13 cellular contexts compared by ENCODE assay signal in the genomic region with DNA sequence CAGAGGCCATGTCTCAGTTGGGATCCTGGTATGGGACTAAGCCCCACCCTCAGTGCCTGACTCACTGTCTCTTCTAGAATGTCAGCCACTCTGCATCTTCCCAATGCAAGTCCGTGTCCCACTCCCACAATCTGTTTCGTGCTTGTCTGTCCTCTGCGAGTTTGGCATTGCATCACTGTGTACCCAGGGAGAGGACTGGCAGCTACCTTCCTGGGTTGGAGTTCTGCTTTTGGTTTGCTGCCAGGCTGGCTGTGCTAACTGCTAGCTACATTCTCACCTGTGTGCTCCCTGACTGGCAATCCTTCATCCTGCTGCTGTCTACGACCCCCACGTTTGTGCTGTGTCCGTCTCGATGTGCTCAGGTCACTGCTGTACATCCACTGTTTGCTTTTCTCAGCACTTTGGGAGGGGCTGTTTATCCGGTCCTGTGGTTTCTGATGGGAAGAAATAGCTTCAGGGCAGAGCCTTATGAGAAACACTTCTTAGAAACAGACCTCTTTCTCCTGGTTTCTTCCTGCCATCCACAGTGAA. TPM values are rescaled to one million over a fixed set of nuclear protein-coding genes. Genes with fewer than 3 reads are reported as not detected.
DNase-seq lines count a peak whose midpoint lies in the region; ATAC-seq and TF ChIP-seq lines count a peak whose summit lies in the region.
"Had no signal": no experiment of that assay in that cellular context is flagged by ENCODE, and none has a peak within 500 bp of the region (broad histone marks: within the 10 kb centered on the region; RNA-seq: fewer than 3 reads in every experiment).

No MANE protein-coding gene starts in this region.

- no peaks in the 10 kb centered on the region for H3K27me3 ChIP-seq in suprapubic skin
- H3K27me3 ChIP-seq: gastrocnemius medialis had no signal

- 44% methylated on average over 8 of the region's 8 CpGs for WGBS in suprapubic skin

- H3K36me3 ChIP-seq in suprapubic skin, result no peaks in the 10 kb centered on the region
- H3K36me3 ChIP-seq: gastrocnemius medialis had no signal

- peaks cover 6% of the 10 kb centered on the region for H3K4me1 ChIP-seq in suprapubic skin
- H3K4me1 ChIP-seq: gastrocnemius medialis had no signal

- H3K27ac ChIP-seq in suprapubic skin, result peak overlapping the region; percentile 11
- H3K27ac ChIP-seq: gastrocnemius medialis had no signal

- TF ChIP-seq POLR2A in suprapubic skin (IDR thresholded peaks at IDR 0.05), result no peak

- ATAC-seq in GM19467 (IDR thresholded peaks at IDR 0.05; ENCODE audit: unreplicated experiment), result no peak
- ATAC-seq: activated CD8-positive, alpha-beta memory T cell treated with anti-CD3 and anti-CD28 coated beads, Interleukin-2, amount 10 ng/mL, durations not matched to agents 7 days and 5 days; HCT116; WTC11 had no signal

- no peak overlapping the region for H3K4me3 ChIP-seq in suprapubic skin
- H3K4me3 ChIP-seq: gastrocnemius medialis had no signal

- H3K9me3 ChIP-seq in suprapubic skin, result no peaks in the 10 kb centered on the region
- H3K9me3 ChIP-seq: gastrocnemius medialis had no signal

- no peak for TF ChIP-seq EP300 in suprapubic skin (IDR thresholded peaks at IDR 0.05)

- no peak for TF ChIP-seq CTCF in suprapubic skin (IDR thresholded peaks at IDR 0.05)

- DNase-seq in HPDE6-E6E7 (ENCODE audit: extremely low spot score), result peak; percentile 58
- DNase-seq in T1000 (lab: John Stamatoyannopoulos, UW), result peak; percentile 26
- peak; percentile 22 for DNase-seq in left kidney (ENCODE audit: low read depth, low spot score)
- no peak for DNase-seq in suprapubic skin (ENCODE audit: low spot score in 2 of 2)
- no peak for DNase-seq in NOMO-1 treated with DMSO at 0.1 percent for 48 hours (lab: John Stamatoyannopoulos, UW; ENCODE audit: unreplicated experiment)
- no peak for DNase-seq in T-helper 1 cell
- DNase-seq: activated CD8-positive, alpha-beta memory T cell treated with anti-CD3 and anti-CD28 coated beads, Interleukin-2, amount 10 ng/mL, durations not matched to agents 7 days and 5 days; activated effector memory CD4-positive, alpha-beta T cell treated with anti-CD3 and anti-CD28 coated beads, Interleukin-2, amount 50 U/mL, for 16 hours; NCI-H1048 had no signal

RNA-seq across cellular contexts. Expression of a gene that starts 56.0 kb away (rescaled TPM):
- total RNA-seq in suprapubic skin, result 10 to 100 TPM; 23.1 to 41.3 (median 24.6) TPM

Comparison
In these comparisons a context has a peak if more than half of its experiments do, and no peak if none do; other contexts are left out.
1. DNase-seq: peak in HPDE6-E6E7 (single experiment), T1000 (single experiment) and left kidney (single experiment); none in suprapubic skin (0 of 2), NOMO-1 treated with DMSO at 0.1 percent for 48 hours (single experiment) and T-helper 1 cell (0 of 5).